ENCODE assay signal across 9 cellular contexts in genomic region chr12:46364777-46365580, GRCh38. TPM values are rescaled to one million over a fixed set of nuclear protein-coding genes. Genes with fewer than 3 reads are reported as not detected.
A peak's percentile ranks its signal among the peaks of the same experiment; 100 is the strongest.
DNase-seq lines count a peak whose midpoint lies in the region; ATAC-seq, FAIRE-seq and TF ChIP-seq lines count a peak whose summit lies in the region.
"Had no signal": no experiment of that assay in that cellular context is flagged by ENCODE, and none has a peak within 500 bp of the region (broad histone marks: within the 10 kb centered on the region; RNA-seq: fewer than 3 reads in every experiment).

No MANE protein-coding gene starts in this region.

- H3K36me3 Mint-ChIP-seq in activated T-helper 1 cell treated with anti-CD3 and anti-CD28 coated beads, Interleukin-12 subunit alpha, Interleukin-12 subunit beta, Interleukin-2, Interleukin-4 antibody, amounts not matched to agents 30 ng/mL and 10 ng/mL and 1 ng/mL, durations not matched to agents 14 hours and 24 hours and 36 hours (ENCODE audit: low read depth): peaks cover 82% of the 10 kb centered on the region

- H3K27ac Mint-ChIP-seq in activated T-helper 1 cell treated with anti-CD3 and anti-CD28 coated beads, Interleukin-12 subunit alpha, Interleukin-12 subunit beta, Interleukin-2, Interleukin-4 antibody, amounts not matched to agents 30 ng/mL and 10 ng/mL and 1 ng/mL, durations not matched to agents 14 hours and 24 hours and 36 hours: peak overlapping the region; percentile 40

- no peak overlapping the region for H3K4me3 Mint-ChIP-seq in activated T-helper 1 cell treated with anti-CD3 and anti-CD28 coated beads, Interleukin-12 subunit alpha, Interleukin-12 subunit beta, Interleukin-2, Interleukin-4 antibody, amounts not matched to agents 30 ng/mL and 10 ng/mL and 1 ng/mL, durations not matched to agents 14 hours and 24 hours and 36 hours

- no peaks in the 10 kb centered on the region for H3K27me3 Mint-ChIP-seq in activated T-helper 1 cell treated with anti-CD3 and anti-CD28 coated beads, Interleukin-12 subunit alpha, Interleukin-12 subunit beta, Interleukin-2, Interleukin-4 antibody, amounts not matched to agents 30 ng/mL and 10 ng/mL and 1 ng/mL, durations not matched to agents 14 hours and 24 hours and 36 hours (ENCODE audit: insufficient read depth)

- H3K36me3 ChIP-seq in skeletal muscle satellite cell (ENCODE audit: insufficient read depth, low read length) (peaks cover 100% of the 10 kb centered on the region), WERI-Rb-1 (peaks cover 98% of the 10 kb centered on the region)

- peaks cover 57% of the 10 kb centered on the region for H3K4me1 ChIP-seq in skeletal muscle satellite cell (ENCODE audit: control insufficient read depth, insufficient read depth, low read length)

- H3K27me3 ChIP-seq in skeletal muscle satellite cell (ENCODE audit: control insufficient read depth, insufficient read depth, low read length) (no peaks in the 10 kb centered on the region), WERI-Rb-1 (ENCODE audit: insufficient read depth, low read depth, severe bottlenecking) (no peaks in the 10 kb centered on the region)
- H3K27me3 ChIP-seq: Peyer's patch had no signal

- H3K4me1 Mint-ChIP-seq in activated T-helper 1 cell treated with anti-CD3 and anti-CD28 coated beads, Interleukin-12 subunit alpha, Interleukin-12 subunit beta, Interleukin-2, Interleukin-4 antibody, amounts not matched to agents 30 ng/mL and 10 ng/mL and 1 ng/mL, durations not matched to agents 14 hours and 24 hours and 36 hours (ENCODE audit: low read depth): peaks cover 76% of the 10 kb centered on the region

- H3K9me3 ChIP-seq in skeletal muscle satellite cell (replicated peaks; ENCODE audit: low read length): no peaks in the 10 kb centered on the region
- H3K9me3 ChIP-seq in WERI-Rb-1 (ENCODE audit: severe bottlenecking): no peaks in the 10 kb centered on the region
- H3K9me3 ChIP-seq: Peyer's patch had no signal

- H3K4me2 ChIP-seq in skeletal muscle satellite cell (ENCODE audit: low read length): peak overlapping the region; percentile 83

- H3K4me3 ChIP-seq in skeletal muscle satellite cell (ENCODE audit: low read length): peak overlapping the region; percentile 94
- H3K4me3 ChIP-seq in WERI-Rb-1 (ENCODE audit: low read depth, low read length): no peak overlapping the region

- FAIRE-seq in H54 (lab: Jason Lieb, UNC): peak; percentile 97

- H3K27ac ChIP-seq in WERI-Rb-1: no peak overlapping the region

- peak; percentile 66 for ATAC-seq in Right ventricle myocardium superior (ENCODE audit: poor library complexity)
- no peak for ATAC-seq in HG03354 (IDR thresholded peaks at IDR 0.05; ENCODE audit: poor library complexity, severe bottlenecking, unreplicated experiment)
- ATAC-seq in GM19395 (IDR thresholded peaks at IDR 0.05; ENCODE audit: unreplicated experiment): no peak

- DNase-seq in H54 (ENCODE audit: insufficient read length, low spot score) (no peak), Right ventricle myocardium superior (peak; percentile 27), NCI-H2171 treated with DMSO at 0.1 percent for 48 hours (lab: John Stamatoyannopoulos, UW) (no peak), WERI-Rb-1 (no peak)
- no peak for DNase-seq in activated T-helper 1 cell treated with anti-CD3 and anti-CD28 coated beads, Interleukin-12 subunit alpha, Interleukin-12 subunit beta, Interleukin-2, Interleukin-4 antibody, amounts not matched to agents 30 ng/mL and 10 ng/mL and 1 ng/mL, durations not matched to agents 14 hours and 24 hours and 36 hours (ENCODE audit: low spot score)

- H3K9ac ChIP-seq in skeletal muscle satellite cell (ENCODE audit: low read depth, low read length): peak overlapping the region; percentile 97

- TF ChIP-seq POLR2A in H54 (IDR thresholded peaks at IDR 0.05; ENCODE audit: low read depth, low read length): no peak

- intact Hi-C loops in activated T-helper 1 cell treated with anti-CD3 and anti-CD28 coated beads, Interleukin-12 subunit alpha, Interleukin-12 subunit beta, Interleukin-2, Interleukin-4 antibody, amounts not matched to agents 30 ng/mL and 10 ng/mL and 1 ng/mL, durations not matched to agents 14 hours and 24 hours and 36 hours (cut with micrococcal nuclease): loop anchor here (5.0 kb wide), 1 partner anchor 238 kb away; no protein-coding TSS in a partner anchor
- intact Hi-C loops in Right ventricle myocardium superior (cut with DNase I): no loop called here

- no peak for TF ChIP-seq CTCF in WERI-Rb-1 (IDR thresholded peaks at IDR 0.05; ENCODE audit: low read depth, low read length)

- no peaks in the 10 kb centered on the region for H3K9me3 Mint-ChIP-seq in activated T-helper 1 cell treated with anti-CD3 and anti-CD28 coated beads, Interleukin-12 subunit alpha, Interleukin-12 subunit beta, Interleukin-2, Interleukin-4 antibody, amounts not matched to agents 30 ng/mL and 10 ng/mL and 1 ng/mL, durations not matched to agents 14 hours and 24 hours and 36 hours

RNA-seq across cellular contexts. Expression of gene SLC38A2, which starts 7.6 kb away (rescaled TPM):
- 157 and 161 TPM in 2 replicates for total RNA-seq in activated T-helper 1 cell treated with anti-CD3 and anti-CD28 coated beads, Interleukin-12 subunit alpha, Interleukin-12 subunit beta, Interleukin-2, Interleukin-4 antibody, amounts not matched to agents 30 ng/mL and 10 ng/mL and 1 ng/mL, durations not matched to agents 14 hours and 24 hours and 36 hours
- 144 TPM for total RNA-seq in Right ventricle myocardium superior
- total RNA-seq in skeletal muscle satellite cell (2012; rRNA removed): 329 and 451 TPM in 2 replicates
